In the genomic region with DNA sequence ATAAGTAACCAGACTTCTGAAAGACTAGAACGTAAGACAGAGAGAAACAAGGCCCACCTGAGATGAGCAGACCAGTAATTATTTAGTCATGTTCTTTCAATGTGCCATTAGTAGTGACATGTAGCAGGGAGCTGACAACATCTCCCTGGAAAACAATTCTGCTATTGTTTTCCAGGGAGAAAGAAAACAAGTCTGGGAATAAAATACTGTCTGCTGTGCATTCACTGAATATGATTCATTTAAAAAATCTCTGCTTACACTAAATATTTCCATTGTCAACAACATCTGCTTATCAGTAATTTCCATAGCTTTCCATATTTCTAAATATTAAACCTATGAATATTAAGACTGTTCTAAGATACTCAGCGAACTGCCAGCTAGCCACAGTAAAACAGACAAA, we compare ENCODE assay signal across 26 cellular contexts.
DNase-seq lines count a peak whose midpoint lies in the region; ATAC-seq and TF ChIP-seq lines count a peak whose summit lies in the region.
"Had no signal": no experiment of that assay in that cellular context is flagged by ENCODE, and none has a peak within 500 bp of the region (broad histone marks: within the 10 kb centered on the region; RNA-seq: fewer than 3 reads in every experiment).

No MANE protein-coding gene starts in this region.

- H4K5ac ChIP-seq in IMR-90 (ENCODE audit: low read depth, low read length) = peak overlapping the region; percentile 90

- H3K27ac ChIP-seq in IMR-90 (ENCODE audit: insufficient read depth, low read length) (peak overlapping the region; percentile 23; the same call in 1 of the 2 replicates), foreskin keratinocyte (no peak overlapping the region), colonic mucosa (no peak overlapping the region)
- H3K27ac ChIP-seq: prostate gland, sigmoid colon, transverse colon had no signal

- peak overlapping the region; percentile 14; the same call in 1 of the 2 replicates for H3K4ac ChIP-seq in IMR-90 (ENCODE audit: low read depth, low read length)

- POLR2A ChIA-PET in IMR-90 (lab: Charles Lee; ENCODE audit: unreplicated experiment) = no interaction called here

- H3K9me3 ChIP-seq in IMR-90 (ENCODE audit: control insufficient read depth, insufficient read depth, low read length) (no peaks in the 10 kb centered on the region; the same call in 1 of the 2 replicates), adipocyte (ENCODE audit: control insufficient read depth, low read length) (peaks cover 3% of the 10 kb centered on the region), colonic mucosa (no peaks in the 10 kb centered on the region)
- H3K9me3 ChIP-seq: prostate gland, sigmoid colon had no signal

- peak overlapping the region; percentile 42; the same call in 1 of the 2 replicates for H2BK120ac ChIP-seq in IMR-90 (ENCODE audit: low read depth, low read length)

- H3K4me1 ChIP-seq in IMR-90 (ENCODE audit: control insufficient read depth, insufficient read depth, low read length) (peaks cover 11% of the 10 kb centered on the region), adipocyte (ENCODE audit: control insufficient read depth, insufficient read depth, low read length) (peaks cover 12% of the 10 kb centered on the region), foreskin keratinocyte (no peaks in the 10 kb centered on the region), colonic mucosa (no peaks in the 10 kb centered on the region)
- H3K4me1 ChIP-seq: prostate gland, sigmoid colon had no signal

- no peak overlapping the region for H4K8ac ChIP-seq in IMR-90 (ENCODE audit: low read depth in 2 of 2, low read length in 2 of 2)

- ATAC-seq in IMR-90 (ENCODE audit: low read depth) = no peak; the same call in 1 of the 2 replicates
- no peak for ATAC-seq in foreskin keratinocyte
- no peak for ATAC-seq in HG02840 (IDR thresholded peaks at IDR 0.05; ENCODE audit: low FRiP score, unreplicated experiment)
- ATAC-seq: activated CD8-positive, alpha-beta memory T cell treated with anti-CD3 and anti-CD28 coated beads, Interleukin-2, amount 10 ng/mL, durations not matched to agents 7 days and 5 days; activated T-cell treated with anti-CD3 and anti-CD28 coated beads, Interleukin-2, amount 50 U/mL, for 4 hours; naive thymus-derived CD8-positive, alpha-beta T cell; T-cell had no signal

- no peaks in the 10 kb centered on the region for H4K20me1 ChIP-seq in IMR-90 (ENCODE audit: insufficient read depth, low read length)

- no peak overlapping the region for H3K14ac ChIP-seq in IMR-90 (replicated peaks; ENCODE audit: low read depth, low read length)

- H2AK5ac ChIP-seq in IMR-90 (ENCODE audit: low read depth, low read length) = peak overlapping the region; percentile 44; the same call in 1 of the 2 replicates

- no peak overlapping the region for H3K56ac ChIP-seq in IMR-90 (ENCODE audit: extremely low read depth, insufficient read depth, low read length)

- no peak overlapping the region for H2AK9ac ChIP-seq in IMR-90 (replicated peaks; ENCODE audit: low read depth, low read length, poor library complexity)

- BruUV-seq in IMR-90 (replicated peaks; lab: Mats Ljungman, UMichigan) = no TSS peak

- no peak overlapping the region for H2AFZ ChIP-seq in IMR-90 (replicated peaks; ENCODE audit: low read length, poor library complexity)

- WGBS in IMR-90 (ENCODE audit: extremely low coverage in 2 of 2, insufficient read length in 1 of 2), 2 experiments = no CpG with 5 or more reads among the region's 2 CpGs

- H3K4me3 ChIP-seq in IMR-90 (ENCODE audit: insufficient read depth, low read depth, low read length) (no peak overlapping the region), adipocyte (ENCODE audit: low read length) (no peak overlapping the region), colonic mucosa (no peak overlapping the region)
- H3K4me3 ChIP-seq: HAP-1, prostate gland, sigmoid colon, transverse colon had no signal

- TF ChIP-seq RAD21 in IMR-90 (IDR thresholded peaks at IDR 0.05; ENCODE audit: low read length) = no peak

- in situ Hi-C loops in IMR-90 (cut with MboI; ENCODE audit: low sequenced_read_pairs) = no loop called here

- H3K4me2 ChIP-seq in IMR-90 (ENCODE audit: low read depth, low read length) = no peak overlapping the region

- H2BK15ac ChIP-seq in IMR-90 (ENCODE audit: low read depth, low read length) = peak overlapping the region; percentile 33; the same call in 1 of the 3 replicates

- no peak for DNase-seq in IMR-90
- peak; percentile 3 for DNase-seq in adipocyte (ENCODE audit: low read depth)
- peak; percentile 16 to 19 for DNase-seq in foreskin keratinocyte
- DNase-seq in pons (ENCODE audit: low spot score) = peak; percentile 82
- DNase-seq in head of caudate nucleus = no peak
- no peak for DNase-seq in colonic mucosa
- DNase-seq in T1000 (lab: John Stamatoyannopoulos, UW) = no peak
- DNase-seq: activated CD8-positive, alpha-beta memory T cell treated with anti-CD3 and anti-CD28 coated beads, Interleukin-2, amount 10 ng/mL, durations not matched to agents 7 days and 5 days; activated gamma-delta T cell; activated naive CD8-positive, alpha-beta T cell treated with anti-CD3 and anti-CD28 coated beads, Interleukin-2, amount 10 ng/mL, durations not matched to agents 7 days and 5 days; activated T-cell treated with anti-CD3 and anti-CD28 coated beads, Interleukin-2, amount 50 U/mL, for 4 hours; CD8-positive, alpha-beta memory T cell; DMS153; MV-4-11; naive thymus-derived CD8-positive, alpha-beta T cell; NCI-H1436 treated with DMSO at 0.1 percent for 48 hours; NCI-H748 treated with DMSO at 0.1 percent for 48 hours; nucleus accumbens; SIG-M5; sigmoid colon; stimulated activated CD4-positive, alpha-beta T cell treated with anti-CD3 and anti-CD28 coated beads, Interleukin-4, amount 100 ng/mL, for 24 hours; T-cell; transverse colon had no signal

- dilution Hi-C loops in IMR-90 (cut with HindIII; ENCODE audit: low sequenced_read_pairs, unreplicated experiment) = no loop called here

- intact Hi-C loops in IMR-90 (cut with micrococcal nuclease) = loop anchor here (10.0 kb wide), 1 partner anchor 175 kb away; no protein-coding TSS in a partner anchor
- intact Hi-C loops in head of caudate nucleus (cut with DNase I) = no loop called here
- intact Hi-C loops in colonic mucosa (cut with DNase I) = no loop called here

- H3K23ac ChIP-seq in IMR-90 (ENCODE audit: low read depth, low read length) = no peak overlapping the region

- TF ChIP-seq CTCF in IMR-90 (conservative IDR thresholded peaks at IDR 0.05; ENCODE audit: low read depth, low read length) = no peak
- TF ChIP-seq CTCF in foreskin keratinocyte (conservative IDR thresholded peaks at IDR 0.05) = no peak
- no peak for TF ChIP-seq CTCF in colonic mucosa (IDR thresholded peaks at IDR 0.05)

- H2BK5ac ChIP-seq in IMR-90 (ENCODE audit: low read depth, low read length, poor library complexity, severe bottlenecking) = peak overlapping the region; percentile 30

- H3K9ac ChIP-seq in IMR-90 (ENCODE audit: low read depth, low read length) (no peak overlapping the region), adipocyte (ENCODE audit: low read length) (no peak overlapping the region), colonic mucosa (ENCODE audit: low read depth in 2 of 2, low read length in 2 of 2) (no peak overlapping the region)

- H2BK20ac ChIP-seq in IMR-90 (ENCODE audit: low read depth, low read length) = 0 out of 2 replicates have a peak overlapping the region, but pooled peaks have one; percentile 22

- H3K79me1 ChIP-seq in IMR-90 (ENCODE audit: low read depth in 1 of 2, low read length in 2 of 2) = no peaks in the 10 kb centered on the region

- H3K27me3 ChIP-seq in IMR-90 (ENCODE audit: control insufficient read depth, insufficient read depth, low read length) (no peaks in the 10 kb centered on the region), adipocyte (replicated peaks; ENCODE audit: control insufficient read depth, insufficient read depth, low read length) (no peaks in the 10 kb centered on the region), foreskin keratinocyte (no peaks in the 10 kb centered on the region), colonic mucosa (no peaks in the 10 kb centered on the region)
- H3K27me3 ChIP-seq: sigmoid colon, transverse colon had no signal

- no peaks in the 10 kb centered on the region; the same call in 1 of the 2 replicates for H3K9me1 ChIP-seq in IMR-90 (ENCODE audit: insufficient read depth, low read length)

- CTCF ChIA-PET in IMR-90 (lab: Yijun Ruan, JAX) = no interaction called here

- H3K18ac ChIP-seq in IMR-90 (ENCODE audit: low read depth, low read length) = peak overlapping the region; percentile 94

- TF ChIP-seq POLR2A in IMR-90 (IDR thresholded peaks at IDR 0.05; ENCODE audit: low read depth, low read length) = no peak

- no peak overlapping the region for H4K91ac ChIP-seq in IMR-90 (ENCODE audit: insufficient read depth, low read depth, low read length)

- H3K36me3 ChIP-seq in IMR-90 (ENCODE audit: control insufficient read depth, insufficient read depth, low read length) (no peaks in the 10 kb centered on the region), adipocyte (ENCODE audit: control insufficient read depth, insufficient read depth, low read length, severe bottlenecking) (no peaks in the 10 kb centered on the region), colonic mucosa (no peaks in the 10 kb centered on the region)
- H3K36me3 ChIP-seq: HAP-1, prostate gland, sigmoid colon, transverse colon had no signal

TF ChIP-seq in IMR-90, 13 proteins besides CTCF, POLR2A, EP300 and RAD21:
- TF ChIP-seq FOS (IDR thresholded peaks at IDR 0.05; ENCODE audit: low read depth, low read length) = no peak
- TF ChIP-seq RCOR1 (IDR thresholded peaks at IDR 0.05; ENCODE audit: insufficient replicate concordance, low read length) = no peak
- no peak for TF ChIP-seq RFX5 (IDR thresholded peaks at IDR 0.05; ENCODE audit: low read depth, low read length)
- no peak for TF ChIP-seq MAZ (IDR thresholded peaks at IDR 0.05; ENCODE audit: borderline replicate concordance, low read depth, low read length)
- no peak for TF ChIP-seq BHLHE40 (IDR thresholded peaks at IDR 0.05; ENCODE audit: low read depth, low read length)
- TF ChIP-seq MXI1 (IDR thresholded peaks at IDR 0.05; ENCODE audit: borderline replicate concordance, low read depth, low read length) = no peak
- TF ChIP-seq CEBPB (IDR thresholded peaks at IDR 0.05; ENCODE audit: low read depth, low read length) = no peak
- no peak for TF ChIP-seq NFE2L2 (IDR thresholded peaks at IDR 0.05; ENCODE audit: low read depth, low read length)
- no peak for TF ChIP-seq MAFK (IDR thresholded peaks at IDR 0.05; ENCODE audit: low read depth, low read length)
- no peak for TF ChIP-seq CHD1 (IDR thresholded peaks at IDR 0.05; ENCODE audit: low read depth, low read length)

Comparison
In these comparisons a context has a peak if more than half of its experiments do, and no peak if none do; other contexts are left out.
1. DNase-seq: peak in adipocyte (single experiment), foreskin keratinocyte (2 of 2) and pons (single experiment); none in IMR-90 (single experiment), head of caudate nucleus (0 of 42), colonic mucosa (single experiment) and T1000 (single experiment).